In the genomic region with DNA sequence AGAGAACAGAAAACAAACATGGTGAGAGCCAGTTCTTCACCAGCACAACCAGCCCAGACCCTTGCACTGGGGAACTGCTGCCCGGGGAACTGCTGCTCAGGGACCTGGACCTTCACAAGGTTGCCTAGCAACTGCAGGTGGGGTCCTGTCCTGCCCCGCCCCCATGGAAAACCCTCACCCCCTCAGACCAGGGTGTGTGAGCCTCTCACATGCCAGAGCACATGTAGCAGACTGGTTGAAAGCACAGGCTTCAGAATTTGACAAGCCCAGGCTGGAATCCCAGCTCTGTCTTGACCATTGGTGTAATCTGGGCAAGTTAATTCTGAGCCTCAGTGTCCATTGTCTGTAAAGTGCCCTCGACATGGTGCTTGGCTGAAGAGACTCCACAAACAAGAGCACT, we compare ENCODE assay signal across 24 cellular contexts.
"Had no signal": no experiment of that assay in that cellular context is flagged by ENCODE, and none has a peak within 500 bp of the region (broad histone marks: within the 10 kb centered on the region; RNA-seq: fewer than 3 reads in every experiment).

No MANE protein-coding gene starts in this region.

- H3K4me1 ChIP-seq: pancreas, prostate gland, right lobe of liver, sigmoid colon, stomach, thyroid gland, tibial nerve, upper lobe of left lung, vagina had no signal

- H3K27me3 ChIP-seq: neutrophil, pancreas, right lobe of liver, sigmoid colon, stomach, thyroid gland, tibial nerve, upper lobe of left lung, vagina had no signal

- FAIRE-seq: pancreas, small intestine, urothelium cell line had no signal

- H3K27ac ChIP-seq: neutrophil, pancreas, prostate gland, right lobe of liver, sigmoid colon, stomach, thoracic aorta, thyroid gland, tibial nerve, upper lobe of left lung, vagina had no signal

- H3K9me3 ChIP-seq: neutrophil, pancreas, prostate gland, right lobe of liver, sigmoid colon, stomach, thoracic aorta, thyroid gland, tibial nerve, upper lobe of left lung, vagina had no signal

- DNase-seq: nephron progenitor cell; nucleus accumbens; pancreas; right cardiac atrium; right lobe of liver; sigmoid colon; small intestine; stimulated activated CD4-positive, alpha-beta T cell treated with anti-CD3 and anti-CD28 coated beads, Interleukin-15, amount 100 ng/mL, for 24 hours; stimulated activated CD4-positive, alpha-beta T cell treated with anti-CD3 and anti-CD28 coated beads, Interleukin-2, amount 100 ng/mL, for 24 hours; stimulated activated CD4-positive, alpha-beta T cell treated with anti-CD3 and anti-CD28 coated beads, Interleukin-2, amount 100 ng/mL, for 48 hours; stimulated activated CD4-positive, alpha-beta T cell treated with anti-CD3 and anti-CD28 coated beads, Interleukin-4, amount 100 ng/mL, for 24 hours; stimulated activated naive B cell treated with anti-CD40 and anti-IgM and Interleukin-4, amounts not matched to agents 10 μg/mL and 1 μg/mL and 100 μg/mL, for 72 hours; stimulated activated naive CD4-positive, alpha-beta T cell treated with Interleukin-2 at 50 U/mL for 16 hours; stomach; thyroid gland; trophoblast cell; upper lobe of left lung had no signal

- H3K36me3 ChIP-seq: pancreas, prostate gland, right lobe of liver, sigmoid colon, stomach, thoracic aorta, thyroid gland, tibial nerve, upper lobe of left lung, vagina had no signal

- ATAC-seq: pancreas; right cardiac atrium; right lobe of liver; stimulated activated effector memory CD8-positive, alpha-beta T cell treated with anti-CD3 and anti-CD28 coated beads, Interleukin-12 subunit alpha, Interleukin-12 subunit beta, amount 100 ng/mL, for 72 hours; stimulated activated naive B cell treated with anti-CD40 and anti-IgM and Interleukin-4, amounts not matched to agents 10 μg/mL and 1 μg/mL and 100 μg/mL, for 72 hours had no signal

- H3K4me3 ChIP-seq: pancreas, prostate gland, right lobe of liver, sigmoid colon, stomach, thoracic aorta, thyroid gland, tibial nerve, upper lobe of left lung, vagina had no signal
